ENCODE assay signal across 21 cellular contexts in the genomic region with DNA sequence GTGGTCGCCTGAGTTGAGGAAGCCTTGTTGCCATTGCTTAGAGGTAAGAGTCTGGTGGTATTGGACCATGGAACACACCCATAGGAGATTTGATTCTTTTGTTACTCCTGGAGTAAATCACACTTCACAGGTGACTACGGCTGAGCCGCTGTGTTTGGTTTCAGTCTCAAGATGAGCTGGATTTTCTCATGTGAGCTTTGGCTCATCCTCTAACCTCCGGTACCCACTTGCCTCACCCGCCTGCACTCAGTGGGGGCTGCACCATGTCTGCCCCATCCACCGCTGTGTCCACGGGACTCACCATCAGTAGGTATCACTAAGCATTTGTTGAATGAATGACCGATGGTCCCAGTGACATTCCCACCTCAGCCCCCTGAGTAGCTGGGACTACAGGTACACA. TPM values are rescaled to one million over a fixed set of nuclear protein-coding genes. Genes with fewer than 3 reads are reported as not detected.
DNase-seq lines count a peak whose midpoint lies in the region; ATAC-seq, FAIRE-seq and TF ChIP-seq lines count a peak whose summit lies in the region.
"Had no signal": no experiment of that assay in that cellular context is flagged by ENCODE, and none has a peak within 500 bp of the region (broad histone marks: within the 10 kb centered on the region; RNA-seq: fewer than 3 reads in every experiment).

No MANE protein-coding gene starts in this region.

- peak; percentile 51 for ATAC-seq in HG02852 (IDR thresholded peaks at IDR 0.05; ENCODE audit: unreplicated experiment)
- ATAC-seq in GM18909 (IDR thresholded peaks at IDR 0.05; ENCODE audit: poor library complexity, unreplicated experiment) = no peak

- FAIRE-seq in small intestine (lab: Jason Lieb, UNC) = no peak

- H3K9me3 ChIP-seq in small intestine (ENCODE audit: control insufficient read depth, low read depth) = no peaks in the 10 kb centered on the region
- H3K9me3 ChIP-seq: SJCRH30 had no signal

- DNase-seq in activated CD4-positive, alpha-beta memory T cell treated with anti-CD3 and anti-CD28 coated beads for 36 hours = peak; percentile 65
- no peak for DNase-seq in activated CD4-positive, alpha-beta memory T cell treated with anti-CD3 and anti-CD28 coated beads, Interleukin-2, amount 10 ng/mL, durations not matched to agents 7 days and 5 days
- DNase-seq in GM06990 (ENCODE audit: extremely low read depth, insufficient read length) (peak; percentile 54), islet precursor cell (peak; percentile 26), small intestine (no peak), NCI-H1930 (lab: John Stamatoyannopoulos, UW) (no peak)
- DNase-seq: 8988T, DMS 273 treated with DMSO at 0.1 percent for 48 hours, EL, HFFc6, NCI-H1436 treated with DMSO at 0.1 percent for 48 hours, NCI-H2081 treated with DMSO at 0.1 percent for 48 hours, NCI-H526 treated with DMSO at 0.1 percent for 48 hours, OCI-M1, SJCRH30 had no signal

- H3K27me3 Mint-ChIP-seq in activated CD4-positive, alpha-beta memory T cell treated with anti-CD3 and anti-CD28 coated beads for 36 hours = peaks cover 17% of the 10 kb centered on the region
- peaks cover 36% of the 10 kb centered on the region for H3K27me3 Mint-ChIP-seq in activated CD4-positive, alpha-beta memory T cell treated with anti-CD3 and anti-CD28 coated beads, Interleukin-2, amount 10 ng/mL, durations not matched to agents 7 days and 5 days

- CTCF ChIA-PET in activated CD4-positive, alpha-beta memory T cell treated with anti-CD3 and anti-CD28 coated beads for 36 hours (lab: Charles Lee) = interaction anchor here (1.0 to 1.8 kb wide), 2 partner anchors 12 to 44 kb away, joined by 3 to 6 read pairs; no protein-coding TSS in a partner anchor
- CTCF ChIA-PET in activated CD4-positive, alpha-beta memory T cell treated with anti-CD3 and anti-CD28 coated beads, Interleukin-2, amount 10 ng/mL, durations not matched to agents 7 days and 5 days (lab: Charles Lee) = no interaction called here

- peak overlapping the region; percentile 15; the same call in 1 of the 2 replicates for H3K4me3 ChIP-seq in GM06990 (replicated peaks; ENCODE audit: low read depth, low read length)
- H3K4me3 ChIP-seq in small intestine (ENCODE audit: low read depth in 1 of 2, low read length in 2 of 2) = no peak overlapping the region
- H3K4me3 ChIP-seq: BLaER1 treated with 17β-estradiol and CSF1 and Interleukin-3, amounts not matched to agents 10 nM and 100 nM; SJCRH30 had no signal

- H3K36me3 ChIP-seq in GM06990 (ENCODE audit: control insufficient read depth, insufficient read depth, low read length) = no peaks in the 10 kb centered on the region
- H3K36me3 ChIP-seq in small intestine (ENCODE audit: control insufficient read depth in 2 of 2, insufficient read depth in 2 of 2, low read length in 2 of 2) = no peaks in the 10 kb centered on the region
- H3K36me3 ChIP-seq: BLaER1 treated with 17β-estradiol and CSF1 and Interleukin-3, amounts not matched to agents 10 nM and 100 nM; SJCRH30 had no signal

- H3K9me3 Mint-ChIP-seq in activated CD4-positive, alpha-beta memory T cell treated with anti-CD3 and anti-CD28 coated beads for 36 hours = peaks cover 13% of the 10 kb centered on the region
- peaks cover 7% of the 10 kb centered on the region for H3K9me3 Mint-ChIP-seq in activated CD4-positive, alpha-beta memory T cell treated with anti-CD3 and anti-CD28 coated beads, Interleukin-2, amount 10 ng/mL, durations not matched to agents 7 days and 5 days

- intact Hi-C loops in activated CD4-positive, alpha-beta memory T cell treated with anti-CD3 and anti-CD28 coated beads for 36 hours (cut with micrococcal nuclease) = loop anchor here (1.0 kb wide), 1 partner anchor 11 kb away; no protein-coding TSS in a partner anchor

- H3K4me1 Mint-ChIP-seq in activated CD4-positive, alpha-beta memory T cell treated with anti-CD3 and anti-CD28 coated beads for 36 hours (ENCODE audit: low read depth) = peaks cover 19% of the 10 kb centered on the region
- peaks cover 16% of the 10 kb centered on the region for H3K4me1 Mint-ChIP-seq in activated CD4-positive, alpha-beta memory T cell treated with anti-CD3 and anti-CD28 coated beads, Interleukin-2, amount 10 ng/mL, durations not matched to agents 7 days and 5 days

- TF ChIP-seq CTCF in GM06990 (IDR thresholded peaks at IDR 0.05; ENCODE audit: insufficient read depth, low read length, poor library complexity, severe bottlenecking) = no peak

- no peak overlapping the region for H3K27ac ChIP-seq in small intestine (ENCODE audit: low read depth in 1 of 2, low read length in 1 of 2)
- H3K27ac ChIP-seq: BLaER1 treated with 17β-estradiol and CSF1 and Interleukin-3, amounts not matched to agents 10 nM and 100 nM; HL-60; RWPE1; SJCRH30 had no signal

- H3K27ac Mint-ChIP-seq in activated CD4-positive, alpha-beta memory T cell treated with anti-CD3 and anti-CD28 coated beads for 36 hours = no peak overlapping the region
- no peak overlapping the region for H3K27ac Mint-ChIP-seq in activated CD4-positive, alpha-beta memory T cell treated with anti-CD3 and anti-CD28 coated beads, Interleukin-2, amount 10 ng/mL, durations not matched to agents 7 days and 5 days
- H3K27ac Mint-ChIP-seq: HFFc6 had no signal

- 83 to 92% (median 85%) methylated on average over 8 of the region's 8 CpGs for WGBS in small intestine, 3 donors

- H3K27me3 ChIP-seq in GM06990 (replicated peaks; ENCODE audit: control insufficient read depth, insufficient read depth, low read length) (no peaks in the 10 kb centered on the region), small intestine (ENCODE audit: control insufficient read depth in 2 of 2, insufficient read depth in 2 of 2, low read length in 2 of 2) (peaks cover 0 to 2% of the 10 kb centered on the region in 2 donors)
- H3K27me3 ChIP-seq: BLaER1 treated with 17β-estradiol and CSF1 and Interleukin-3, amounts not matched to agents 10 nM and 100 nM; SJCRH30 had no signal

- no peaks in the 10 kb centered on the region for H3K4me1 ChIP-seq in small intestine (ENCODE audit: control insufficient read depth in 2 of 2, insufficient read depth in 1 of 2, low read depth in 1 of 2, low read length in 1 of 2)

- no peak overlapping the region for H3K4me3 Mint-ChIP-seq in activated CD4-positive, alpha-beta memory T cell treated with anti-CD3 and anti-CD28 coated beads for 36 hours
- H3K4me3 Mint-ChIP-seq in activated CD4-positive, alpha-beta memory T cell treated with anti-CD3 and anti-CD28 coated beads, Interleukin-2, amount 10 ng/mL, durations not matched to agents 7 days and 5 days = no peak overlapping the region
- H3K4me3 Mint-ChIP-seq: HFFc6 had no signal

- POLR2A ChIA-PET in activated CD4-positive, alpha-beta memory T cell treated with anti-CD3 and anti-CD28 coated beads for 36 hours (lab: Charles Lee) = no interaction called here
- POLR2A ChIA-PET in activated CD4-positive, alpha-beta memory T cell treated with anti-CD3 and anti-CD28 coated beads, Interleukin-2, amount 10 ng/mL, durations not matched to agents 7 days and 5 days (lab: Charles Lee) = no interaction called here

- no peaks in the 10 kb centered on the region for H3K36me3 Mint-ChIP-seq in activated CD4-positive, alpha-beta memory T cell treated with anti-CD3 and anti-CD28 coated beads for 36 hours
- no peaks in the 10 kb centered on the region for H3K36me3 Mint-ChIP-seq in activated CD4-positive, alpha-beta memory T cell treated with anti-CD3 and anti-CD28 coated beads, Interleukin-2, amount 10 ng/mL, durations not matched to agents 7 days and 5 days (ENCODE audit: low read depth)

RNA-seq across cellular contexts. Expression of gene HTT-AS, which starts 52.7 kb away (rescaled TPM):
- not detected for total RNA-seq in activated CD4-positive, alpha-beta memory T cell treated with anti-CD3 and anti-CD28 coated beads for 36 hours
- total RNA-seq in activated CD4-positive, alpha-beta memory T cell treated with anti-CD3 and anti-CD28 coated beads, Interleukin-2, amount 10 ng/mL, durations not matched to agents 7 days and 5 days = not detected
- not detected for polyA plus RNA-seq in small intestine
- total RNA-seq: H4, HFFc6, SJCRH30 had no signal

RNA-seq across cellular contexts. Expression of gene HTT, which starts 52.9 kb away (rescaled TPM):
- 10 to 100 TPM; 57.6 to 69.8 TPM for total RNA-seq in activated CD4-positive, alpha-beta memory T cell treated with anti-CD3 and anti-CD28 coated beads for 36 hours
- total RNA-seq in activated CD4-positive, alpha-beta memory T cell treated with anti-CD3 and anti-CD28 coated beads, Interleukin-2, amount 10 ng/mL, durations not matched to agents 7 days and 5 days = 10 to 100 TPM; 50.7 to 54.9 TPM
- 10 to 100 TPM; 10.3 to 18.9 (median 10.8) TPM for polyA plus RNA-seq in small intestine

RNA-seq across cellular contexts. Expression of gene GRK4, which starts 58.3 kb away (rescaled TPM):
- total RNA-seq in activated CD4-positive, alpha-beta memory T cell treated with anti-CD3 and anti-CD28 coated beads for 36 hours = 1 to 10 TPM; 2.3 to 3.0 TPM
- 1 to 10 TPM; 3.1 to 3.6 TPM for total RNA-seq in activated CD4-positive, alpha-beta memory T cell treated with anti-CD3 and anti-CD28 coated beads, Interleukin-2, amount 10 ng/mL, durations not matched to agents 7 days and 5 days
- polyA plus RNA-seq in small intestine = 1 to 10 TPM; 1.1 to 3.8 (median 1.8) TPM

RNA-seq across cellular contexts. Expression of gene NOP14, which starts 58.4 kb away (rescaled TPM):
- total RNA-seq in activated CD4-positive, alpha-beta memory T cell treated with anti-CD3 and anti-CD28 coated beads for 36 hours = 10 to 100 TPM; 67.4 to 73.4 TPM
- 10 to 100 TPM; 34.1 to 38.7 TPM for total RNA-seq in activated CD4-positive, alpha-beta memory T cell treated with anti-CD3 and anti-CD28 coated beads, Interleukin-2, amount 10 ng/mL, durations not matched to agents 7 days and 5 days
- 10 to 100 TPM in 2 of 3 donors, 1 to 10 TPM in 1; 10.0 to 26.3 (median 10.5) TPM for polyA plus RNA-seq in small intestine

Comparison
In these comparisons a context has a peak if more than half of its experiments do, and no peak if none do; other contexts are left out.
1. DNase-seq: peak in activated CD4-positive, alpha-beta memory T cell treated with anti-CD3 and anti-CD28 coated beads for 36 hours (single experiment), GM06990 (single experiment) and islet precursor cell (single experiment); none in activated CD4-positive, alpha-beta memory T cell treated with anti-CD3 and anti-CD28 coated beads, Interleukin-2, amount 10 ng/mL, durations not matched to agents 7 days and 5 days (single experiment), small intestine (single experiment) and NCI-H1930 (0 of 2).